Comparison of ENCODE assay signal across 8 cellular contexts in genomic region chrX:1582686-1583437, GRCh38. TPM values are rescaled to one million over a fixed set of nuclear protein-coding genes. Genes with fewer than 3 reads are reported as not detected.
DNase-seq lines count a peak whose midpoint lies in the region; ATAC-seq, FAIRE-seq and TF ChIP-seq lines count a peak whose summit lies in the region.

No MANE protein-coding gene starts in this region.

- no peaks in the 10 kb centered on the region for H4K20me1 ChIP-seq in OCI-LY1 (ENCODE audit: insufficient read depth, low read length)

- H3K4me2 ChIP-seq in OCI-LY1 (ENCODE audit: low read length), result peak overlapping the region; percentile 75

- no peaks in the 10 kb centered on the region for H3K9me2 ChIP-seq in OCI-LY1 (ENCODE audit: low read depth, low read length)

- intact Hi-C loops in activated T-helper 1 cell treated with anti-CD3 and anti-CD28 coated beads, Interleukin-12 subunit alpha, Interleukin-12 subunit beta, Interleukin-2, Interleukin-4 antibody, amounts not matched to agents 30 ng/mL and 10 ng/mL and 1 ng/mL, durations not matched to agents 14 hours and 24 hours and 36 hours (cut with micrococcal nuclease), result loop anchor here (5.0 kb wide), 1 partner anchor 261 kb away; no protein-coding TSS in a partner anchor
- intact Hi-C loops in ascending aorta (cut with DNase I), result no loop called here

- H3F3A ChIP-seq in OCI-LY1 (ENCODE audit: insufficient read depth, low read length), result peaks cover 12% of the 10 kb centered on the region

- H3K79me2 ChIP-seq in OCI-LY1 (ENCODE audit: insufficient read depth, low read length), result no peaks in the 10 kb centered on the region

- 24 to 56% (median 31%) methylated on average over 26 to 27 of the region's 27 CpGs for WGBS in small intestine, 3 donors

- H3K27ac Mint-ChIP-seq in activated T-helper 1 cell treated with anti-CD3 and anti-CD28 coated beads, Interleukin-12 subunit alpha, Interleukin-12 subunit beta, Interleukin-2, Interleukin-4 antibody, amounts not matched to agents 30 ng/mL and 10 ng/mL and 1 ng/mL, durations not matched to agents 14 hours and 24 hours and 36 hours, result peak overlapping the region; percentile 78

- H3K36me3 Mint-ChIP-seq in activated T-helper 1 cell treated with anti-CD3 and anti-CD28 coated beads, Interleukin-12 subunit alpha, Interleukin-12 subunit beta, Interleukin-2, Interleukin-4 antibody, amounts not matched to agents 30 ng/mL and 10 ng/mL and 1 ng/mL, durations not matched to agents 14 hours and 24 hours and 36 hours (ENCODE audit: low read depth), result no peaks in the 10 kb centered on the region

- no peaks in the 10 kb centered on the region for H3K27me3 ChIP-seq in OCI-LY1 (ENCODE audit: insufficient read depth, low read length)
- no peaks in the 10 kb centered on the region for H3K27me3 ChIP-seq in small intestine (ENCODE audit: control insufficient read depth in 2 of 2, insufficient read depth in 2 of 2, low read length in 2 of 2)
- H3K27me3 ChIP-seq in ascending aorta, result no peaks in the 10 kb centered on the region

- H3K27ac ChIP-seq in OCI-LY1 (ENCODE audit: low read depth, low read length, poor library complexity, severe bottlenecking) (peak overlapping the region; percentile 82), small intestine (ENCODE audit: low read depth in 1 of 2, low read length in 1 of 2) (no peak overlapping the region), ascending aorta (no peak overlapping the region)

- no peaks in the 10 kb centered on the region for H3K9me3 Mint-ChIP-seq in activated T-helper 1 cell treated with anti-CD3 and anti-CD28 coated beads, Interleukin-12 subunit alpha, Interleukin-12 subunit beta, Interleukin-2, Interleukin-4 antibody, amounts not matched to agents 30 ng/mL and 10 ng/mL and 1 ng/mL, durations not matched to agents 14 hours and 24 hours and 36 hours

- FAIRE-seq in small intestine (lab: Jason Lieb, UNC) (no peak), frontal cortex (lab: Jason Lieb, UNC) (no peak)

- H3K36me3 ChIP-seq in OCI-LY1 (ENCODE audit: insufficient read depth, low read length) (no peaks in the 10 kb centered on the region), small intestine (ENCODE audit: control insufficient read depth in 2 of 2, insufficient read depth in 2 of 2, low read length in 2 of 2) (no peaks in the 10 kb centered on the region), ascending aorta (no peaks in the 10 kb centered on the region)

- in situ Hi-C loops in GM13977 (cut with MboI; ENCODE audit: low pct_unique_long_range_greater_than_20kb, low sequenced_read_pairs, unreplicated experiment), result no loop called here

- H3K9me3 ChIP-seq in OCI-LY1 (ENCODE audit: low read length) (no peaks in the 10 kb centered on the region), small intestine (ENCODE audit: control insufficient read depth, low read depth) (no peaks in the 10 kb centered on the region), ascending aorta (no peaks in the 10 kb centered on the region)

- DNase-seq in GM13977 (ENCODE audit: low spot score), result peak; percentile 75
- DNase-seq in activated T-helper 1 cell treated with anti-CD3 and anti-CD28 coated beads, Interleukin-12 subunit alpha, Interleukin-12 subunit beta, Interleukin-2, Interleukin-4 antibody, amounts not matched to agents 30 ng/mL and 10 ng/mL and 1 ng/mL, durations not matched to agents 14 hours and 24 hours and 36 hours (ENCODE audit: low spot score), result peak; percentile 46
- peak; percentile 33 for DNase-seq in small intestine
- DNase-seq in AG20443 (ENCODE audit: low spot score), result no peak
- DNase-seq in frontal cortex (ENCODE audit: low spot score in 2 of 2), result no peak
- DNase-seq in ascending aorta (ENCODE audit: low spot score in 2 of 2), result no peak

- H2AFZ ChIP-seq in OCI-LY1 (ENCODE audit: low read length), result peak overlapping the region; percentile 81; the same call in 1 of the 2 replicates

- H3K4me3 ChIP-seq in OCI-LY1 (ENCODE audit: low read depth, low read length, poor library complexity, severe bottlenecking) (peak overlapping the region; percentile 40), small intestine (ENCODE audit: low read depth in 1 of 2, low read length in 2 of 2) (no peak overlapping the region), ascending aorta (no peak overlapping the region)

- H3K9ac ChIP-seq in OCI-LY1 (ENCODE audit: low read length), result peak overlapping the region; percentile 41; the same call in 1 of the 2 replicates

- H3K4me1 ChIP-seq in OCI-LY1 (ENCODE audit: insufficient read depth, low read length, severe bottlenecking), result peaks cover 25% of the 10 kb centered on the region
- no peaks in the 10 kb centered on the region for H3K4me1 ChIP-seq in small intestine (ENCODE audit: control insufficient read depth in 2 of 2, insufficient read depth in 1 of 2, low read depth in 1 of 2, low read length in 1 of 2)
- no peaks in the 10 kb centered on the region for H3K4me1 ChIP-seq in ascending aorta

- H3K4me3 Mint-ChIP-seq in activated T-helper 1 cell treated with anti-CD3 and anti-CD28 coated beads, Interleukin-12 subunit alpha, Interleukin-12 subunit beta, Interleukin-2, Interleukin-4 antibody, amounts not matched to agents 30 ng/mL and 10 ng/mL and 1 ng/mL, durations not matched to agents 14 hours and 24 hours and 36 hours, result peak overlapping the region; percentile 35

- peaks cover 19% of the 10 kb centered on the region for H3K4me1 Mint-ChIP-seq in activated T-helper 1 cell treated with anti-CD3 and anti-CD28 coated beads, Interleukin-12 subunit alpha, Interleukin-12 subunit beta, Interleukin-2, Interleukin-4 antibody, amounts not matched to agents 30 ng/mL and 10 ng/mL and 1 ng/mL, durations not matched to agents 14 hours and 24 hours and 36 hours (ENCODE audit: low read depth)

- ATAC-seq in HG02571 (IDR thresholded peaks at IDR 0.05; ENCODE audit: unreplicated experiment), result peak; percentile 49

- no peaks in the 10 kb centered on the region for H3K27me3 Mint-ChIP-seq in activated T-helper 1 cell treated with anti-CD3 and anti-CD28 coated beads, Interleukin-12 subunit alpha, Interleukin-12 subunit beta, Interleukin-2, Interleukin-4 antibody, amounts not matched to agents 30 ng/mL and 10 ng/mL and 1 ng/mL, durations not matched to agents 14 hours and 24 hours and 36 hours (ENCODE audit: insufficient read depth)

- TF ChIP-seq CTCF in GM13977 (IDR thresholded peaks at IDR 0.05; ENCODE audit: extremely low read depth, insufficient read depth, missing control alignments) (peak; percentile 26), OCI-LY1 (IDR thresholded peaks at IDR 0.05; ENCODE audit: low read length) (no peak), ascending aorta (IDR thresholded peaks at IDR 0.05) (no peak)

RNA-seq across cellular contexts. Expression of gene AKAP17A, which starts 8.5 kb away (rescaled TPM):
- 63.9 and 66.1 TPM in 2 replicates for total RNA-seq in activated T-helper 1 cell treated with anti-CD3 and anti-CD28 coated beads, Interleukin-12 subunit alpha, Interleukin-12 subunit beta, Interleukin-2, Interleukin-4 antibody, amounts not matched to agents 30 ng/mL and 10 ng/mL and 1 ng/mL, durations not matched to agents 14 hours and 24 hours and 36 hours
- 10 to 100 TPM; 26.7 to 37.3 (median 29.2) TPM for polyA plus RNA-seq in small intestine
- 12.2 TPM for total RNA-seq in frontal cortex
- total RNA-seq in ascending aorta, result 74.0 TPM

RNA-seq across cellular contexts. Expression of gene ASMT, which starts 32.0 kb away (rescaled TPM):
- not detected in 2 replicates for total RNA-seq in activated T-helper 1 cell treated with anti-CD3 and anti-CD28 coated beads, Interleukin-12 subunit alpha, Interleukin-12 subunit beta, Interleukin-2, Interleukin-4 antibody, amounts not matched to agents 30 ng/mL and 10 ng/mL and 1 ng/mL, durations not matched to agents 14 hours and 24 hours and 36 hours
- polyA plus RNA-seq in small intestine, result under 1 TPM in 1 of 3 donors, not detected in 2; 0.06 TPM
- total RNA-seq in frontal cortex, result 0.41 TPM
- total RNA-seq in ascending aorta, result 37.5 TPM

RNA-seq across cellular contexts. Expression of gene P2RY8, which starts 45.9 kb away (rescaled TPM):
- total RNA-seq in activated T-helper 1 cell treated with anti-CD3 and anti-CD28 coated beads, Interleukin-12 subunit alpha, Interleukin-12 subunit beta, Interleukin-2, Interleukin-4 antibody, amounts not matched to agents 30 ng/mL and 10 ng/mL and 1 ng/mL, durations not matched to agents 14 hours and 24 hours and 36 hours, result 20.4 and 21.8 TPM in 2 replicates
- polyA plus RNA-seq in small intestine, result 1 to 10 TPM in 1 of 3 donors, under 1 TPM in 2; 0.22 to 2.1 (median 0.81) TPM
- total RNA-seq in frontal cortex (under 0.01 TPM), ascending aorta (2.2 TPM)

Comparison
In these comparisons a context has a peak if more than half of its experiments do, and no peak if none do; other contexts are left out.
1. DNase-seq: peak in GM13977 (single experiment), activated T-helper 1 cell treated with anti-CD3 and anti-CD28 coated beads, Interleukin-12 subunit alpha, Interleukin-12 subunit beta, Interleukin-2, Interleukin-4 antibody, amounts not matched to agents 30 ng/mL and 10 ng/mL and 1 ng/mL, durations not matched to agents 14 hours and 24 hours and 36 hours (single experiment) and small intestine (single experiment); none in AG20443 (single experiment), frontal cortex (0 of 2) and ascending aorta (0 of 2).
2. RNA of gene ASMT, which starts 32.0 kb away (total RNA-seq): 37.5 TPM in ascending aorta (single experiment); 0.41 TPM in frontal cortex (single experiment) and not detected in activated T-helper 1 cell treated with anti-CD3 and anti-CD28 coated beads, Interleukin-12 subunit alpha, Interleukin-12 subunit beta, Interleukin-2, Interleukin-4 antibody, amounts not matched to agents 30 ng/mL and 10 ng/mL and 1 ng/mL, durations not matched to agents 14 hours and 24 hours and 36 hours; every median in the first group is over 10 times any median in the second.